Comparison of ENCODE assay signal across 9 cellular contexts in the genomic region with DNA sequence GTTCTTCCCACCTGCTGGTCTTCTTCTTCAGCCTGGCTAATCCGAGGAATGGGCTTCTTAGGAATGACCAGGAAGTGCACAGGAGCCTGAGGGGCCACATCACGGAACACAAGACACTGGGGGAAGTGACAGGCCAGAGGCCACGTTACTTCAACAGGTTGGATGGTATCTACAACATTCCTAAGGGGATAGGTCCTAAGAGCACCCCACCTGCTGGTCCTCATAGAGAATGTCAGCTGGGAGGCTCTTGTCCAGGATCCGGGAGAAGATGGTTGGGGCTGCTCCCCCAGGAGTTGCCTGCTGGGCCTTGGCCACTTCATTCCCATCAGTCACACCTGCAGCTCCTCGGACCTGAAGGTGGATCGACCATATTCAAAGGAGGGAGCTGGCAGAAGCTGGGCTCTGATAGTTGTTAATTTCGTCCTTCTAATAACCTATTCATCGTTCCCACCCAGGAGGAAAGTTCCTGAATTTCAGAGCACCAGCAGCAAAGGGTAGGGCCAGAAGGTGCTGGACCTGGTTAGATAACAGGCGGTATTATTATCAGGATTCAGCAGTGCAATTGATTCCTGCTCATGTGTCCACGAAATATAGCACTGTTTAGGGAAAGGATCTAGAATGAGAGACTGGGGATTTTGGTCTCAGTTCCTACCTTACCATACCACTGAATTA. TPM values are rescaled to one million over a fixed set of nuclear protein-coding genes. Genes with fewer than 3 reads are reported as not detected.
DNase-seq lines count a peak whose midpoint lies in the region; ATAC-seq and TF ChIP-seq lines count a peak whose summit lies in the region.
"Had no signal": no experiment of that assay in that cellular context is flagged by ENCODE, and none has a peak within 500 bp of the region (broad histone marks: within the 10 kb centered on the region; RNA-seq: fewer than 3 reads in every experiment).

No MANE protein-coding gene starts in this region.

- intact Hi-C loops in dorsolateral prefrontal cortex (cut with DNase I) = loop anchor here (2.0 to 5.0 kb wide), 5 partner anchors 69 to 711 kb away; partner anchors contain the start of genes CCDC107 (in 1 of the 2), CREB3 (in 1 of the 2), RMRP (in 1 of the 2) and STOML2 (in 1 of the 2)

- peak; percentile 2 for DNase-seq in NCI-H2171 treated with DMSO at 0.1 percent for 48 hours (lab: John Stamatoyannopoulos, UW)
- DNase-seq in NCI-H2171 (lab: John Stamatoyannopoulos, UW) = no peak
- DNase-seq in NCI-H2196 (lab: John Stamatoyannopoulos, UW; ENCODE audit: unreplicated experiment) = peak; percentile 19
- no peak for DNase-seq in dorsolateral prefrontal cortex
- DNase-seq in activated CD4-positive, alpha-beta T cell treated with anti-CD3 and anti-CD28 coated beads for 1 hour = no peak

- H3K4me1 Mint-ChIP-seq in nephron = peaks cover 36% of the 10 kb centered on the region

- H3K4me3 ChIP-seq in dorsolateral prefrontal cortex = peak overlapping the region in 33 of 59 donors; percentile 58 to 100 (median 94)

- H3K27me3 Mint-ChIP-seq in nephron (ENCODE audit: low read depth) = no peaks in the 10 kb centered on the region

- H3K4me3 Mint-ChIP-seq in nephron = peak overlapping the region; percentile 86 to 94 (median 92)

- H3K27ac Mint-ChIP-seq in nephron = peak overlapping the region; percentile 77 to 97 (median 86)

- H3K27ac ChIP-seq in dorsolateral prefrontal cortex = peak overlapping the region in 54 of 59 donors; percentile 23 to 100 (median 98)

- ATAC-seq in GM21515 (IDR thresholded peaks at IDR 0.05; ENCODE audit: unreplicated experiment) (no peak), HG03342 (IDR thresholded peaks at IDR 0.05; ENCODE audit: unreplicated experiment) (no peak)

- no peaks in the 10 kb centered on the region for H3K36me3 Mint-ChIP-seq in nephron (ENCODE audit: low read depth)

- TF ChIP-seq CTCF in dorsolateral prefrontal cortex (IDR thresholded peaks at IDR 0.05 in 54 of 56, conservative IDR thresholded peaks at IDR 0.05 in 2 of 56; ENCODE audit: low read depth in 1 of 56, partially characterized antibody in 56 of 56) (peak in 12 of 56 donors; percentile 8 to 30 (median 18)), nephron (IDR thresholded peaks at IDR 0.05; ENCODE audit: unreplicated experiment in 3 of 3) (peak; percentile 21 to 37 (median 33))

- no peaks in the 10 kb centered on the region for H3K9me3 Mint-ChIP-seq in nephron

- H3K27me3 ChIP-seq in dorsolateral prefrontal cortex = no peaks in the 10 kb centered on the region

RNA-seq across cellular contexts. Expression of gene HINT2, which starts 1.3 kb away (rescaled TPM):
- 10 to 100 TPM; 16.1 to 49.1 (median 32.2) TPM for total RNA-seq in dorsolateral prefrontal cortex

RNA-seq across cellular contexts. Expression of gene SPAG8, which starts 1.5 kb away (rescaled TPM):
- 10 to 100 TPM in 42 of 120 experiments, 1 to 10 TPM in 78; 2.9 to 19.2 (median 9.0) TPM for total RNA-seq in dorsolateral prefrontal cortex
- total RNA-seq: dermis microvascular lymphatic vessel endothelial cell had no signal

RNA-seq across cellular contexts. Expression of gene FAM221B, which starts 15.0 kb away (rescaled TPM):
- total RNA-seq in dorsolateral prefrontal cortex = under 1 TPM in 2 of 120 experiments, not detected in 118; 0.26 to 0.75 TPM
- total RNA-seq: dermis microvascular lymphatic vessel endothelial cell had no signal

RNA-seq across cellular contexts. Expression of gene TMEM8B, which starts 15.5 kb away (rescaled TPM):
- total RNA-seq in dorsolateral prefrontal cortex = 10 to 100 TPM; 40.1 to 83.0 (median 60.2) TPM

RNA-seq across cellular contexts. Expression of gene NPR2, which starts 22.2 kb away (rescaled TPM):
- 10 to 100 TPM; 14.2 to 44.6 (median 25.2) TPM for total RNA-seq in dorsolateral prefrontal cortex

Comparison
In these comparisons a context has a peak if more than half of its experiments do, and no peak if none do; other contexts are left out.
1. DNase-seq: peak in NCI-H2171 treated with DMSO at 0.1 percent for 48 hours (single experiment) and NCI-H2196 (single experiment); none in NCI-H2171 (single experiment), dorsolateral prefrontal cortex (0 of 10) and activated CD4-positive, alpha-beta T cell treated with anti-CD3 and anti-CD28 coated beads for 1 hour (single experiment).